Comparison of ENCODE assay signal across 8 cellular contexts in genomic region chr12:57078519-57079404, GRCh38. TPM values are rescaled to one million over a fixed set of nuclear protein-coding genes. Genes with fewer than 3 reads are reported as not detected.
DNase-seq lines count a peak whose midpoint lies in the region; ATAC-seq and TF ChIP-seq lines count a peak whose summit lies in the region.

Gene NEMP1, minus strand, starts transcription at chr12:57078791. Its CDS starts 46 bp downstream, at chr12:57078745.

- peak within 1 kb of the TSS; percentile 82 to 85 for H3K27ac ChIP-seq in right atrium auricular region
- peak within 1 kb of the TSS; percentile 89 for H3K27ac ChIP-seq in vagina

- TF ChIP-seq POLR2A in vagina (IDR thresholded peaks at IDR 0.05), result peak in 1 of 2 donors; percentile 41

- peak; percentile 100 for DNase-seq in NCI-H187 treated with DMSO at 0.1 percent for 48 hours (lab: John Stamatoyannopoulos, UW)
- DNase-seq in anterior cingulate cortex (lab: John Stamatoyannopoulos, UW), result peak; percentile 66 to 100 (median 98)
- DNase-seq in right atrium auricular region (ENCODE audit: low spot score), result peak; percentile 99
- DNase-seq in pulmonary artery endothelial cell (ENCODE audit: low read depth, low spot score), result peak; percentile 100
- DNase-seq in vagina (ENCODE audit: extremely low spot score in 2 of 2), result peak; percentile 99 to 100

- H3K27me3 ChIP-seq in right atrium auricular region, result no peaks in the 10 kb centered on the region
- H3K27me3 ChIP-seq in vagina, result no peaks in the 10 kb centered on the region

- peak; percentile 84 for ATAC-seq in GM18499 (IDR thresholded peaks at IDR 0.05; ENCODE audit: insufficient read depth, unreplicated experiment)
- ATAC-seq in HG02943 (IDR thresholded peaks at IDR 0.05; ENCODE audit: low read depth, unreplicated experiment), result peak; percentile 96

- intact Hi-C loops in T-helper 2 cell treated with Interferon-gamma antibody and Interleukin-4, amounts not matched to agents 100 ng/mL and 5 ng/mL, for 36 hours (cut with micrococcal nuclease), result loop anchor here (1.0 kb wide), 5 partner anchors 9 to 394 kb away; partner anchors contain the start of gene STAT6
- intact Hi-C loops in vagina (cut with DNase I), result loop anchor here (10.0 kb wide), 1 partner anchor 96 kb away; no protein-coding TSS in a partner anchor

- H3K4me3 ChIP-seq in right atrium auricular region, result peak within 1 kb of the TSS; percentile 57 to 77
- H3K4me3 ChIP-seq in vagina, result peak within 1 kb of the TSS; percentile 62 to 69

- H3K36me3 ChIP-seq in right atrium auricular region (no peaks in the 10 kb centered on the region), vagina (no peaks in the 10 kb centered on the region)

- TF ChIP-seq CTCF in right atrium auricular region (IDR thresholded peaks at IDR 0.05) (no peak), vagina (IDR thresholded peaks at IDR 0.05) (no peak)

- H3K9me3 ChIP-seq in right atrium auricular region, result no peaks in the 10 kb centered on the region
- H3K9me3 ChIP-seq in vagina, result no peaks in the 10 kb centered on the region

- peaks cover 0 to 16% of the 10 kb centered on the region in 2 donors for H3K4me1 ChIP-seq in right atrium auricular region
- peaks cover 19% of the 10 kb centered on the region for H3K4me1 ChIP-seq in vagina

RNA-seq across cellular contexts. Expression of gene NEMP1, which starts in this region (rescaled TPM):
- total RNA-seq in T-helper 2 cell treated with Interferon-gamma antibody and Interleukin-4, amounts not matched to agents 100 ng/mL and 5 ng/mL, for 36 hours, result 48.4 and 50.4 TPM in 2 replicates
- total RNA-seq in right atrium auricular region (1 to 10 TPM; 1.9 to 2.2 TPM), pulmonary artery endothelial cell (6.0 and 15.1 TPM in 2 replicates), vagina (7.1 TPM)

Comparison
In these comparisons a context has a peak if more than half of its experiments do, and no peak if none do; other contexts are left out.
1. Peak in every context shown above with its lines: DNase-seq, ATAC-seq, H3K4me3 ChIP-seq and H3K27ac ChIP-seq.